In the genomic region with DNA sequence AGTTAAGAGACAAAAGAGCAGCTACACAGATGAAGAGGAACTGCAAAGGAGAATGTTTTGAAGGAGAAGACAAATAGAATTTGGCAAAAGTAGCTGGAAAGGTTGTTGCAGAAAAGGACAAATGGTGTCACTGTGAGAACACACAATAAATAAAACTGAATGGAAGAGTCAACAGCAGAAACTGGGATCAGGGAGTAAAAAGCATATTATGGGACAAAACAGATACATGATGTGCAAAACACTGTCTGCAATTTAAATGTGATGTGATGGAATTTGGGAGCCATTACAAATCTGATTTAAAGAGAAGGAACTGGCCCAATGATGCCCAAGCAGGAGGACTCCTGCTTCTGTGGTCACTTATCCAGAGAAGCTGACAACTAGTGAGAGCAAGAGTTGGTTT, we compare ENCODE assay signal across 33 cellular contexts. TPM values are rescaled to one million over a fixed set of nuclear protein-coding genes. Genes with fewer than 3 reads are reported as not detected.
DNase-seq lines count a peak whose midpoint lies in the region; ATAC-seq, FAIRE-seq and TF ChIP-seq lines count a peak whose summit lies in the region.
"Had no signal": no experiment of that assay in that cellular context is flagged by ENCODE, and none has a peak within 500 bp of the region (broad histone marks: within the 10 kb centered on the region; RNA-seq: fewer than 3 reads in every experiment).

No MANE protein-coding gene starts in this region.

- no peak for TF ChIP-seq POLR2A in GM12892 (IDR thresholded peaks at IDR 0.05; ENCODE audit: low read depth, low read length)

- ATAC-seq in activated T-cell treated with anti-CD3 and anti-CD28 coated beads, Interleukin-2, amount 50 U/mL, for 72 hours (replicated peaks in 1 of 2), result no peak
- no peak for ATAC-seq in stimulated activated effector memory CD8-positive, alpha-beta T cell treated with anti-CD3 and anti-CD28 coated beads, Interleukin-12 subunit alpha, Interleukin-12 subunit beta, amount 100 ng/mL, for 72 hours
- ATAC-seq in HG03039 (IDR thresholded peaks at IDR 0.05; ENCODE audit: unreplicated experiment), result no peak
- ATAC-seq: A549; activated CD4-positive, CD25-positive, alpha-beta regulatory T cell treated with anti-CD3 and anti-CD28 coated beads, Interleukin-2, amount 50 U/mL, for 24 hours; esophagus mucosa; HCT116; heart left ventricle; sciatic nerve had no signal

- H3K27ac Mint-ChIP-seq in activated T-cell treated with anti-CD3 and anti-CD28 coated beads, Interleukin-2, amount 50 U/mL, for 72 hours, result peak overlapping the region; percentile 3
- H3K27ac Mint-ChIP-seq in stimulated activated effector memory CD8-positive, alpha-beta T cell treated with anti-CD3 and anti-CD28 coated beads, Interleukin-12 subunit alpha, Interleukin-12 subunit beta, amount 100 ng/mL, for 72 hours, result peak overlapping the region; percentile 17
- H3K27ac Mint-ChIP-seq: endodermal cell had no signal

- TF ChIP-seq CTCF in dorsolateral prefrontal cortex (IDR thresholded peaks at IDR 0.05 in 54 of 56, conservative IDR thresholded peaks at IDR 0.05 in 2 of 56; ENCODE audit: low read depth in 1 of 56, partially characterized antibody in 56 of 56), result peak in 15 of 56 donors; percentile 6 to 59 (median 18)

- peaks cover 9% of the 10 kb centered on the region for H3K4me1 Mint-ChIP-seq in activated T-cell treated with anti-CD3 and anti-CD28 coated beads, Interleukin-2, amount 50 U/mL, for 72 hours (ENCODE audit: low read depth)
- H3K4me1 Mint-ChIP-seq in stimulated activated effector memory CD8-positive, alpha-beta T cell treated with anti-CD3 and anti-CD28 coated beads, Interleukin-12 subunit alpha, Interleukin-12 subunit beta, amount 100 ng/mL, for 72 hours, result peaks cover 46% of the 10 kb centered on the region
- H3K4me1 Mint-ChIP-seq: endodermal cell had no signal

- H3K27me3 ChIP-seq in dorsolateral prefrontal cortex, result no peaks in the 10 kb centered on the region
- H3K27me3 ChIP-seq: heart left ventricle, thyroid gland had no signal

- H3K4me3 ChIP-seq in dorsolateral prefrontal cortex, result no peak overlapping the region
- H3K4me3 ChIP-seq: A549, heart left ventricle, lung, prostate gland, thyroid gland had no signal

- no peaks in the 10 kb centered on the region for H3K27me3 Mint-ChIP-seq in activated T-cell treated with anti-CD3 and anti-CD28 coated beads, Interleukin-2, amount 50 U/mL, for 72 hours (ENCODE audit: low read depth)

- FAIRE-seq in GM12892 (lab: Jason Lieb, UNC), result peak; percentile 67
- FAIRE-seq: A549, RCC 7860 had no signal

- no peak overlapping the region for H3K4me3 Mint-ChIP-seq in activated T-cell treated with anti-CD3 and anti-CD28 coated beads, Interleukin-2, amount 50 U/mL, for 72 hours
- no peak overlapping the region for H3K4me3 Mint-ChIP-seq in stimulated activated effector memory CD8-positive, alpha-beta T cell treated with anti-CD3 and anti-CD28 coated beads, Interleukin-12 subunit alpha, Interleukin-12 subunit beta, amount 100 ng/mL, for 72 hours
- H3K4me3 Mint-ChIP-seq: endodermal cell had no signal

- peaks cover 3 to 15% of the 10 kb centered on the region in 2 donors for H3K36me3 Mint-ChIP-seq in activated T-cell treated with anti-CD3 and anti-CD28 coated beads, Interleukin-2, amount 50 U/mL, for 72 hours (ENCODE audit: insufficient read depth in 2 of 2)
- peaks cover 96% of the 10 kb centered on the region for H3K36me3 Mint-ChIP-seq in stimulated activated effector memory CD8-positive, alpha-beta T cell treated with anti-CD3 and anti-CD28 coated beads, Interleukin-12 subunit alpha, Interleukin-12 subunit beta, amount 100 ng/mL, for 72 hours

- no peak for DNase-seq in activated T-cell treated with anti-CD3 and anti-CD28 coated beads, Interleukin-2, amount 50 U/mL, for 72 hours
- DNase-seq in activated T-cell treated with anti-CD3 and anti-CD28 coated beads, Interleukin-2, amount 50 U/mL, for 1 hour, result no peak
- DNase-seq in GM12892 (ENCODE audit: insufficient read length) (no peak), dorsolateral prefrontal cortex (no peak), NCI-H69 (lab: John Stamatoyannopoulos, UW) (no peak)
- no peak for DNase-seq in stimulated activated effector memory CD8-positive, alpha-beta T cell treated with anti-CD3 and anti-CD28 coated beads, Interleukin-12 subunit alpha, Interleukin-12 subunit beta, amount 100 ng/mL, for 72 hours (ENCODE audit: low spot score in 2 of 2)
- no peak for DNase-seq in stimulated activated CD4-positive, alpha-beta T cell treated with anti-CD3 and anti-CD28 coated beads, Interleukin-2, amount 100 ng/mL, for 48 hours
- DNase-seq: activated CD8-positive, alpha-beta memory T cell treated with anti-CD3 and anti-CD28 coated beads for 24 hours; AML-193; anterior cingulate cortex; COR-L47; cortex of kidney; DMS79; endodermal cell; foreskin fibroblast; GDM1; heart left ventricle; kidney glomerular epithelial cell; MM.1S; NCI-H2081; NCI-H226; stimulated activated naive CD4-positive, alpha-beta T cell treated with Interleukin-2 at 50 U/mL for 16 hours; thyroid gland had no signal

- no peaks in the 10 kb centered on the region for H3K9me3 Mint-ChIP-seq in activated T-cell treated with anti-CD3 and anti-CD28 coated beads, Interleukin-2, amount 50 U/mL, for 72 hours
- H3K9me3 Mint-ChIP-seq in stimulated activated effector memory CD8-positive, alpha-beta T cell treated with anti-CD3 and anti-CD28 coated beads, Interleukin-12 subunit alpha, Interleukin-12 subunit beta, amount 100 ng/mL, for 72 hours, result no peaks in the 10 kb centered on the region
- H3K9me3 Mint-ChIP-seq: endodermal cell had no signal

- intact Hi-C loops in dorsolateral prefrontal cortex (cut with DNase I), result loop anchor here in 1 of 2 donors (10.0 kb wide), 2 partner anchors 360 to 440 kb away; no protein-coding TSS in a partner anchor

- peak overlapping the region in 49 of 59 donors; percentile 4 to 76 (median 49) for H3K27ac ChIP-seq in dorsolateral prefrontal cortex
- H3K27ac ChIP-seq: A549, heart left ventricle, KMS-11, prostate gland, thyroid gland had no signal

RNA-seq across cellular contexts. Expression of a gene that starts 46.1 kb away (rescaled TPM):
- 100 to 1,000 TPM; 139 to 153 TPM for total RNA-seq in activated T-cell treated with anti-CD3 and anti-CD28 coated beads, Interleukin-2, amount 50 U/mL, for 72 hours
- polyA plus RNA-seq in GM12892 (2012; ENCODE audit: missing spikeins), result 120 TPM
- 100 to 1,000 TPM in 119 of 120 experiments, 10 to 100 TPM in 1; 66.8 to 236 (median 180) TPM for total RNA-seq in dorsolateral prefrontal cortex
